Comparison of ENCODE assay signal across 1 cellular context in the genomic region with DNA sequence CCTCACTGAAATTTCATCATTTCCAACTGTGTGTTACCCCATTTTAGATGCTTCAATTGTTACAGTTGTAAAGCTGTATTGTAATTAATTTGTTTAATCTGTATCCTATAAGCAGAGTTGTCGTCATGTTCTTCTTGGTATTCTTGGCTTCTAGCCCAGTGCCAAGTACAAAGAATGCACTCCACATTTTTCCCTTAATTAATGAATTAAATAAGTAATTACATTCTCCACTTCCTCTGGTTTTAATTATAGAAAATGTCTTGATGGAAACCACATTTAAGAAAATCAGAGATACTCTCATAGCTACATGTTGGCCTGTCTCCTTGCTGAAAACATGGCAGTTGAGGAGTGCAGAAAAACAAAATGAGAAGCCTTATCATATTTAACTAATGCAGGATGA.
TF ChIP-seq lines count a peak whose summit lies in the region.

No MANE protein-coding gene starts in this region.

TF ChIP-seq in GM12878, 131 proteins besides CTCF, POLR2A, EP300 and RAD21:
- TF ChIP-seq ZBED1 (IDR thresholded peaks at IDR 0.05; ENCODE audit: borderline replicate concordance): no peak
- TF ChIP-seq HCFC1 (IDR thresholded peaks at IDR 0.05; ENCODE audit: low read length): no peak
- TF ChIP-seq NRF1 (conservative IDR thresholded peaks at IDR 0.05; ENCODE audit: low read depth, low read length): no peak
- TF ChIP-seq RELA (IDR thresholded peaks at IDR 0.05; ENCODE audit: borderline replicate concordance, partially characterized antibody): no peak
- TF ChIP-seq CREB1 (IDR thresholded peaks at IDR 0.05; ENCODE audit: low read depth): no peak
- no peak for TF ChIP-seq PAX5 (IDR thresholded peaks at IDR 0.05; ENCODE audit: borderline replicate concordance, low read depth, low read length)
- no peak for TF ChIP-seq WRNIP1 (IDR thresholded peaks at IDR 0.05; ENCODE audit: borderline replicate concordance, low read depth, low read length)
